7 cellular contexts compared by ENCODE assay signal in the genomic region with DNA sequence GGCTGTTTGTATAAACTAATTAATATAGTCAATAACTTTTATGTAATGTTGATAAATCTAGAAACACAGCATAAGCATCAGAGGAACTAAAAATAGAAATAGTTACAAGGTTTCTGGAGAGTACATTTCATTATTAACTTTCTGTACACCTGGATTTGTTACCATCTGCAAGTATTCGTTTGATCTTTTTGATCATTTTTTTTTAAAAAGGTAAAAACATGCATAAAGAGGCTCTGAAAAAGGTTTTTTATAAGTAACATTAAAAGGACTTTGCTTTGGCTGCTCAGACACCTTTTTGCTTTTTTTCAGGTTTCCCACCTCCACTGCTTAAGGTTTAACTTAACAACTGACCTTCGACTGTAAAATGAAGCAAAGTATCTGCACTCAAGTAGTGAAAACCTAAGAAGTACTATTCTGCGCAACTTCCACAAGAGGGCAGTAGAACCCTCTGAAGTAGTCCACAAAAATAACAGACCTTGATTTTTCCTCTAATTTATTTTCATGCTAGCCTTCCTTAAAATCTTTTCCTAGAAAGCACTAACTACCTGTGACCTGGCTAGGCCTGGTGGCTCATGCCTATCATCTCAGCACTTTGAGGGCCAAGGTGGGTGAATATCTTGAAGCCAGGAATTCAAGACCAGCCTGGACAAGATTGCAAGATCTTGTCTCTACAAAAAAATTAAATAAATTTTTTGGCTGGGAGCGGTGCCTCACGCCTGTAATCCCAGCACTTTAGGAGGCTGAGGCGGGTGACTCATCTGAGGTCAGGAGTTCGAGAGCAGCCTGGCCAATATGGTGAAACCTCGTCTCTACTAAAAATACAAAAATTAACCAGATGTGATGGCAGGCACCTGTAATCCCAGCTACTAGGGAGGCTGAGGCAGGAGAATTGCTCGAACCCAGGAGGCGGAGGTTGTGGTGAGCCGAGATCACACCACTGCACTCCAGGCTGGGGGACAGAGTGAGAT. TPM values are rescaled to one million over a fixed set of nuclear protein-coding genes. Genes with fewer than 3 reads are reported as not detected.
DNase-seq lines count a peak whose midpoint lies in the region; ATAC-seq, FAIRE-seq and TF ChIP-seq lines count a peak whose summit lies in the region.
"Not testable (repeated sequence)": the region's sequence is repeated elsewhere in the genome, so short reads cannot be mapped to it uniquely, and the experiment has no call there.

No MANE protein-coding gene starts in this region.

- H3K27ac ChIP-seq in DND-41 (ENCODE audit: low read length); adrenal gland; keratinocyte (ENCODE audit: control insufficient read depth, insufficient read depth, low read length): not testable (repeated sequence)
- H3K27ac ChIP-seq in epithelial cell of prostate (peak overlapping the region; percentile 27), ovary (peak overlapping the region in 1 of 2 donors; percentile 4)

- not testable (repeated sequence) for ATAC-seq in DND-41 (ENCODE audit: insufficient read depth, low read depth)

- not testable (repeated sequence) for H3K27me3 ChIP-seq in DND-41 (ENCODE audit: insufficient read depth, low read length, poor library complexity); adrenal gland; keratinocyte (ENCODE audit: control insufficient read depth, extremely low read depth, insufficient read depth, low read length); ovary

- not testable (repeated sequence) for H3K36me3 ChIP-seq in DND-41 (ENCODE audit: insufficient read depth, low read length); adrenal gland (replicated peaks in 1 of 2); keratinocyte (ENCODE audit: control insufficient read depth in 2 of 2, extremely low read depth in 1 of 2, insufficient read depth in 2 of 2, low read length in 2 of 2); ovary

- not testable (repeated sequence) for H2AFZ ChIP-seq in DND-41 (ENCODE audit: low read depth, low read length); keratinocyte (ENCODE audit: control insufficient read depth, low read length)

- 39 to 68% (median 43%) methylated on average over 9 to 10 of the region's 11 CpGs for WGBS in adrenal gland, 4 donors
- 34 to 38% (median 37%) methylated on average over 10 to 11 of the region's 11 CpGs for WGBS in ovary, 3 donors

- not testable (repeated sequence) for H3K9me1 ChIP-seq in keratinocyte (ENCODE audit: control insufficient read depth, extremely low read depth, insufficient read depth, low read length)

- H3K4me1 ChIP-seq in DND-41 (ENCODE audit: insufficient read depth, low read length) (peaks cover 11% of the 10 kb centered on the region), adrenal gland (replicated peaks in 1 of 2) (peaks cover 0 to 11% of the 10 kb centered on the region in 2 donors)
- H3K4me1 ChIP-seq in keratinocyte (ENCODE audit: control insufficient read depth, extremely low read depth, insufficient read depth, low read length); ovary (ENCODE audit: insufficient read depth): not testable (repeated sequence)

- not testable (repeated sequence) for H3K9ac ChIP-seq in DND-41 (ENCODE audit: low read depth, low read length); keratinocyte (ENCODE audit: control insufficient read depth, extremely low read depth, insufficient read depth, low read length)

- not testable (repeated sequence) for H3K9me3 ChIP-seq in DND-41 (ENCODE audit: insufficient read depth, low read length, severe bottlenecking); adrenal gland (replicated peaks in 1 of 3); keratinocyte (ENCODE audit: control insufficient read depth, low read depth, low read length); ovary

- TF ChIP-seq POLR2A in adrenal gland (IDR thresholded peaks at IDR 0.05); ovary (IDR thresholded peaks at IDR 0.05): not testable (repeated sequence)

- intact Hi-C loops in adrenal gland (cut with DNase I); ovary (cut with DNase I): not testable (repeated sequence)

- not testable (repeated sequence) for H4K20me1 ChIP-seq in DND-41 (ENCODE audit: insufficient read depth, low read length); keratinocyte (ENCODE audit: control insufficient read depth, extremely low read depth, insufficient read depth, low read length)

- H3K79me2 ChIP-seq in DND-41 (ENCODE audit: insufficient read depth, low read length) = peaks cover 18% of the 10 kb centered on the region
- H3K79me2 ChIP-seq in keratinocyte (ENCODE audit: control insufficient read depth, insufficient read depth, low read length) = not testable (repeated sequence)

- TF ChIP-seq CTCF in DND-41 (IDR thresholded peaks at IDR 0.05; ENCODE audit: borderline replicate concordance, extremely low read depth, low read length, poor library complexity, severe bottlenecking) (peak; percentile 46), adrenal gland (IDR thresholded peaks at IDR 0.05) (peak in 4 of 6 experiments; percentile 11 to 59 (median 24))
- TF ChIP-seq CTCF in keratinocyte (optimal IDR thresholded peaks at IDR 0.05 in 1 of 3, IDR thresholded peaks at IDR 0.05 in 1 of 3, conservative IDR thresholded peaks at IDR 0.05 in 1 of 3; ENCODE audit: extremely low read depth in 1 of 3, insufficient read depth in 2 of 3, low read length in 3 of 3); ovary (IDR thresholded peaks at IDR 0.05): not testable (repeated sequence)

- not testable (repeated sequence) for TF ChIP-seq EP300 in ovary (IDR thresholded peaks at IDR 0.05)

- DNase-seq in DND-41; epithelial cell of prostate (ENCODE audit: low read depth, low spot score); keratinocyte (ENCODE audit: low read depth, low spot score): not testable (repeated sequence)
- DNase-seq in Jurkat, Clone E6-1 (ENCODE audit: low read depth, low spot score) = peak; percentile 16
- DNase-seq in NCI-H748 treated with DMSO at 0.1 percent for 48 hours (lab: John Stamatoyannopoulos, UW) (peak; percentile 1), adrenal gland (peak in 6 of 7 donors; percentile 30 to 57 (median 38)), ovary (peak in 3 of 5 donors; percentile 24 to 52 (median 44))

- not testable (repeated sequence) for H3K4me3 ChIP-seq in DND-41 (ENCODE audit: low read depth in 1 of 2, low read length in 2 of 2); Jurkat, Clone E6-1 (ENCODE audit: low read length); adrenal gland; keratinocyte (ENCODE audit: control insufficient read depth in 2 of 3, extremely low read depth in 1 of 3, insufficient read depth in 2 of 3, low read depth in 1 of 3, low read length in 3 of 3); ovary

- not testable (repeated sequence) for H3K4me2 ChIP-seq in DND-41 (ENCODE audit: insufficient read depth, low read length); keratinocyte (ENCODE audit: control insufficient read depth, extremely low read depth, insufficient read depth, low read depth, low read length)

- FAIRE-seq in keratinocyte (lab: Jason Lieb, UNC) = peak; percentile 57

- dilution Hi-C loops in keratinocyte (cut with MboI; ENCODE audit: extremely low pct_ligation_motif_present, low sequenced_read_pairs) = not testable (repeated sequence)

RNA-seq across cellular contexts. Expression of a gene that starts 4.0 kb away (rescaled TPM):
- polyA plus RNA-seq in Jurkat, Clone E6-1 (2012; ENCODE audit: insufficient read depth, insufficient read length) = 3.4 TPM
- total RNA-seq in adrenal gland (1 to 10 TPM in 7 of 8 donors, under 1 TPM in 1; 0.72 to 8.7 (median 2.5) TPM), ovary (1 to 10 TPM; 2.9 to 7.6 (median 3.4) TPM)
- polyA plus RNA-seq in adrenal gland (1 to 10 TPM; 1.3 to 3.6 (median 1.8) TPM), keratinocyte (1.4 to 2.5 TPM (median 1.9 TPM) in 3 replicates), ovary (1 to 10 TPM; 2.5 to 2.8 TPM)
- 3.0 TPM for polyA plus RNA-seq in keratinocyte (2011; ENCODE audit: low read depth)
- polyA plus RNA-seq in keratinocyte (2011; cell fraction: cytosol; rRNA removed) = 0.99 and 1.1 TPM in 2 replicates
- polyA plus RNA-seq in keratinocyte (2011; cell fraction: nucleus; rRNA removed) = 4.2 and 4.7 TPM in 2 replicates
- polyA plus RNA-seq in keratinocyte (2012; ENCODE audit: low replicate concordance) = 1.0 and 1.2 TPM in 2 replicates
- polyA minus RNA-seq in keratinocyte = 4.3 to 8.1 TPM (median 7.7 TPM) in 3 replicates
- polyA minus RNA-seq in keratinocyte (2011; cell fraction: cytosol; rRNA and poly(A)+ RNA removed) = 1.7 TPM
- 4.1 and 6.4 TPM in 2 replicates for polyA minus RNA-seq in keratinocyte (2011; cell fraction: nucleus; rRNA and poly(A)+ RNA removed)
